ENCODE assay signal across 18 cellular contexts in genomic region chr21:38300180-38300579, GRCh38. TPM values are rescaled to one million over a fixed set of nuclear protein-coding genes. Genes with fewer than 3 reads are reported as not detected.
A peak's percentile ranks its signal among the peaks of the same experiment; 100 is the strongest.
DNase-seq lines count a peak whose midpoint lies in the region; ATAC-seq and TF ChIP-seq lines count a peak whose summit lies in the region.
"Had no signal": no experiment of that assay in that cellular context is flagged by ENCODE, and none has a peak within 500 bp of the region (broad histone marks: within the 10 kb centered on the region; RNA-seq: fewer than 3 reads in every experiment).

No MANE protein-coding gene starts in this region.

- H4K5ac ChIP-seq in IMR-90 (ENCODE audit: low read depth, low read length), result no peak overlapping the region

- H3K27ac Mint-ChIP-seq in activated T-cell treated with anti-CD3 and anti-CD28 coated beads, Interleukin-2, amount 50 U/mL, for 24 hours, result peak overlapping the region; percentile 5
- H3K27ac Mint-ChIP-seq: immature natural killer cell had no signal

- H2BK5ac ChIP-seq in IMR-90 (ENCODE audit: low read depth, low read length, poor library complexity, severe bottlenecking), result no peak overlapping the region

- H3K4me2 ChIP-seq in IMR-90 (ENCODE audit: low read depth, low read length), result peak overlapping the region; percentile 78

- peak overlapping the region; percentile 85 for H3K18ac ChIP-seq in IMR-90 (ENCODE audit: low read depth, low read length)

- peak overlapping the region; percentile 57 for H2BK20ac ChIP-seq in IMR-90 (ENCODE audit: low read depth, low read length)

- intact Hi-C loops in IMR-90 (cut with micrococcal nuclease), result no loop called here

- H3K4me1 Mint-ChIP-seq in activated T-cell treated with anti-CD3 and anti-CD28 coated beads, Interleukin-2, amount 50 U/mL, for 24 hours (ENCODE audit: low read depth), result peaks cover 39% of the 10 kb centered on the region
- H3K4me1 Mint-ChIP-seq: immature natural killer cell had no signal

- TF ChIP-seq POLR2A in IMR-90 (IDR thresholded peaks at IDR 0.05; ENCODE audit: low read depth, low read length), result no peak

- peak overlapping the region; percentile 19 for H3K4me3 Mint-ChIP-seq in activated T-cell treated with anti-CD3 and anti-CD28 coated beads, Interleukin-2, amount 50 U/mL, for 24 hours
- H3K4me3 Mint-ChIP-seq: immature natural killer cell had no signal

- H2BK15ac ChIP-seq in IMR-90 (ENCODE audit: low read depth, low read length), result peak overlapping the region; percentile 97; the same call in 2 of the 3 replicates

- no peak for TF ChIP-seq CTCF in IMR-90 (conservative IDR thresholded peaks at IDR 0.05; ENCODE audit: low read depth, low read length)
- no peak for TF ChIP-seq CTCF in neutrophil (IDR thresholded peaks at IDR 0.05)
- no peak for TF ChIP-seq CTCF in BE2C (IDR thresholded peaks at IDR 0.05; ENCODE audit: low read depth, low read length)

- BruUV-seq in IMR-90 (replicated peaks; lab: Mats Ljungman, UMichigan), result no TSS peak

- H3K9ac ChIP-seq in IMR-90 (ENCODE audit: low read depth, low read length), result peak overlapping the region; percentile 48; the same call in 1 of the 2 replicates

- peak overlapping the region; percentile 53 for H2AFZ ChIP-seq in IMR-90 (replicated peaks; ENCODE audit: low read length, poor library complexity)

- no peak for TF ChIP-seq RAD21 in IMR-90 (IDR thresholded peaks at IDR 0.05; ENCODE audit: low read length)

- H3K4ac ChIP-seq in IMR-90 (ENCODE audit: low read depth, low read length), result peak overlapping the region; percentile 71; the same call in 1 of the 2 replicates

- ATAC-seq in IMR-90 (ENCODE audit: low read depth) (no peak), GM21381 (IDR thresholded peaks at IDR 0.05; ENCODE audit: unreplicated experiment) (no peak), HG03439 (IDR thresholded peaks at IDR 0.05; ENCODE audit: unreplicated experiment) (no peak)

- H3K23ac ChIP-seq in IMR-90 (ENCODE audit: low read depth, low read length), result peak overlapping the region; percentile 72

- no peaks in the 10 kb centered on the region for H3K9me3 Mint-ChIP-seq in activated T-cell treated with anti-CD3 and anti-CD28 coated beads, Interleukin-2, amount 50 U/mL, for 24 hours

- DNase-seq in activated T-cell treated with anti-CD3 and anti-CD28 coated beads, Interleukin-2, amount 50 U/mL, for 24 hours, result no peak
- DNase-seq in activated T-cell treated with anti-CD3 and anti-CD28 coated beads, Interleukin-2, amount 50 U/mL, for 48 hours, result no peak
- DNase-seq in IMR-90 (no peak), dermis blood vessel endothelial cell (peak; percentile 12), BE2C (no peak)
- DNase-seq: activated CD4-positive, alpha-beta T cell treated with anti-CD3 and anti-CD28 coated beads, Interleukin-2, amount 50 U/mL, for 4 hours; activated gamma-delta T cell; dorsolateral prefrontal cortex; erythroblast; immature natural killer cell; mesendoderm; NCI-H1436 treated with DMSO at 0.1 percent for 48 hours; retina had no signal

- POLR2A ChIA-PET in IMR-90 (lab: Charles Lee; ENCODE audit: unreplicated experiment), result no interaction called here

- no peaks in the 10 kb centered on the region for H3K27me3 ChIP-seq in IMR-90 (ENCODE audit: control insufficient read depth, insufficient read depth, low read length)
- H3K27me3 ChIP-seq in neutrophil, result no peaks in the 10 kb centered on the region
- H3K27me3 ChIP-seq in BE2C, result no peaks in the 10 kb centered on the region; the same call in 1 of the 2 replicates

- H2BK120ac ChIP-seq in IMR-90 (ENCODE audit: low read depth, low read length), result peak overlapping the region; percentile 66

- H3K27me3 Mint-ChIP-seq in activated T-cell treated with anti-CD3 and anti-CD28 coated beads, Interleukin-2, amount 50 U/mL, for 24 hours, result peaks cover 21% of the 10 kb centered on the region

- H3K36me3 Mint-ChIP-seq in activated T-cell treated with anti-CD3 and anti-CD28 coated beads, Interleukin-2, amount 50 U/mL, for 24 hours (ENCODE audit: low read depth), result no peaks in the 10 kb centered on the region
- H3K36me3 Mint-ChIP-seq: immature natural killer cell had no signal

- H3K9me1 ChIP-seq in IMR-90 (ENCODE audit: insufficient read depth, low read length), result peaks cover 16% of the 10 kb centered on the region

- peak overlapping the region; percentile 65 for H4K91ac ChIP-seq in IMR-90 (ENCODE audit: insufficient read depth, low read depth, low read length)

- H3K36me3 ChIP-seq in IMR-90 (ENCODE audit: control insufficient read depth, insufficient read depth, low read length) (no peaks in the 10 kb centered on the region), neutrophil (peaks cover 73% of the 10 kb centered on the region), BE2C (no peaks in the 10 kb centered on the region)

- H4K8ac ChIP-seq in IMR-90 (ENCODE audit: low read depth in 2 of 2, low read length in 2 of 2), result peak overlapping the region; percentile 33 to 84

- H3K79me1 ChIP-seq in IMR-90 (ENCODE audit: low read depth in 1 of 2, low read length in 2 of 2), result no peaks in the 10 kb centered on the region

- H3K9me3 ChIP-seq in IMR-90 (ENCODE audit: control insufficient read depth, insufficient read depth, low read length) (no peaks in the 10 kb centered on the region), neutrophil (no peaks in the 10 kb centered on the region), BE2C (no peaks in the 10 kb centered on the region)

- 8% methylated on average over 2 of the region's 6 CpGs; no CpG with 5 or more reads in 1 of the 2 experiments for WGBS in IMR-90 (ENCODE audit: extremely low coverage in 2 of 2, insufficient read length in 1 of 2), 2 experiments

- H4K20me1 ChIP-seq in IMR-90 (ENCODE audit: insufficient read depth, low read length), result no peaks in the 10 kb centered on the region

- peak overlapping the region; percentile 92 for H2AK5ac ChIP-seq in IMR-90 (ENCODE audit: low read depth, low read length)

- CTCF ChIA-PET in IMR-90 (lab: Yijun Ruan, JAX), result interaction anchor here (1.3 kb wide), 1 partner anchor 29 kb away, joined by 3 read pairs; no protein-coding TSS in a partner anchor

- peaks cover 15% of the 10 kb centered on the region for H3K4me1 ChIP-seq in IMR-90 (ENCODE audit: control insufficient read depth, insufficient read depth, low read length)
- H3K4me1 ChIP-seq in neutrophil (ENCODE audit: control insufficient read depth in 1 of 2, insufficient read depth in 1 of 2, low read depth in 1 of 2, low read length in 1 of 2), result peaks cover 66 to 70% of the 10 kb centered on the region in 2 experiments
- no peaks in the 10 kb centered on the region for H3K4me1 ChIP-seq in BE2C

- peak overlapping the region; percentile 84 for H3K14ac ChIP-seq in IMR-90 (replicated peaks; ENCODE audit: low read depth, low read length)

- H2AK9ac ChIP-seq in IMR-90 (replicated peaks; ENCODE audit: low read depth, low read length, poor library complexity), result no peak overlapping the region

- H3K4me3 ChIP-seq in IMR-90 (ENCODE audit: insufficient read depth, low read depth, low read length) (no peak overlapping the region), neutrophil (ENCODE audit: low read depth in 1 of 2, low read length in 1 of 2) (peak overlapping the region in 1 of 2 experiments; percentile 1), BE2C (ENCODE audit: low read depth, low read length) (no peak overlapping the region)
- H3K4me3 ChIP-seq: dorsolateral prefrontal cortex had no signal

- in situ Hi-C loops in IMR-90 (cut with MboI; ENCODE audit: low sequenced_read_pairs), result no loop called here

- dilution Hi-C loops in IMR-90 (cut with HindIII; ENCODE audit: low sequenced_read_pairs, unreplicated experiment), result no loop called here

- 0 out of 2 replicates have a peak overlapping the region, but pooled peaks have one; percentile 6 for H3K56ac ChIP-seq in IMR-90 (ENCODE audit: extremely low read depth, insufficient read depth, low read length)

- H3K27ac ChIP-seq in IMR-90 (ENCODE audit: insufficient read depth, low read length) (peak overlapping the region; percentile 67; the same call in 1 of the 2 replicates), neutrophil (peak overlapping the region; percentile 91)
- H3K27ac ChIP-seq: dorsolateral prefrontal cortex had no signal

TF ChIP-seq in IMR-90, 13 proteins besides CTCF, POLR2A, EP300 and RAD21 (continues in another document):
- TF ChIP-seq CHD1 (IDR thresholded peaks at IDR 0.05; ENCODE audit: low read depth, low read length), result no peak
- no peak for TF ChIP-seq MXI1 (IDR thresholded peaks at IDR 0.05; ENCODE audit: borderline replicate concordance, low read depth, low read length)
- no peak for TF ChIP-seq BHLHE40 (IDR thresholded peaks at IDR 0.05; ENCODE audit: low read depth, low read length)
- TF ChIP-seq MAFK (IDR thresholded peaks at IDR 0.05; ENCODE audit: low read depth, low read length), result no peak
- TF ChIP-seq ELK1 (IDR thresholded peaks at IDR 0.05; ENCODE audit: borderline replicate concordance, low read depth, low read length), result no peak
- TF ChIP-seq MAZ (IDR thresholded peaks at IDR 0.05; ENCODE audit: borderline replicate concordance, low read depth, low read length), result no peak
- no peak for TF ChIP-seq RCOR1 (IDR thresholded peaks at IDR 0.05; ENCODE audit: insufficient replicate concordance, low read length)
- no peak for TF ChIP-seq RFX5 (IDR thresholded peaks at IDR 0.05; ENCODE audit: low read depth, low read length)
- no peak for TF ChIP-seq SMC3 (IDR thresholded peaks at IDR 0.05; ENCODE audit: low read depth, low read length)
- TF ChIP-seq NFE2L2 (IDR thresholded peaks at IDR 0.05; ENCODE audit: low read depth, low read length), result no peak
- no peak for TF ChIP-seq FOS (IDR thresholded peaks at IDR 0.05; ENCODE audit: low read depth, low read length)

RNA-seq across cellular contexts. Expression of gene KCNJ15, which starts 43.4 kb away (rescaled TPM):
- under 0.01 TPM in 2 replicates for total RNA-seq in IMR-90 (2012; rRNA removed)
- 0.07 TPM in 1 of 2 replicates, not detected in the other for polyA plus RNA-seq in IMR-90 (2012; rRNA removed)
- polyA plus RNA-seq in IMR-90 (2012; cell fraction: cytosol; rRNA removed), result not detected in 2 replicates
- polyA plus RNA-seq in IMR-90 (2012; cell fraction: nucleus; rRNA removed; ENCODE audit: low replicate concordance), result 0.11 TPM in 1 of 2 replicates, not detected in the other
- total RNA-seq in dermis blood vessel endothelial cell, result 1.4 and 2.7 TPM in 2 replicates
- polyA plus RNA-seq in BE2C (2012; ENCODE audit: insufficient read depth, insufficient read length, low read depth), result not detected
- total RNA-seq: HT-29 had no signal
- polyA plus RNA-seq: immature natural killer cell, neural cell had no signal
